26 cellular contexts compared by ENCODE assay signal in the genomic region with DNA sequence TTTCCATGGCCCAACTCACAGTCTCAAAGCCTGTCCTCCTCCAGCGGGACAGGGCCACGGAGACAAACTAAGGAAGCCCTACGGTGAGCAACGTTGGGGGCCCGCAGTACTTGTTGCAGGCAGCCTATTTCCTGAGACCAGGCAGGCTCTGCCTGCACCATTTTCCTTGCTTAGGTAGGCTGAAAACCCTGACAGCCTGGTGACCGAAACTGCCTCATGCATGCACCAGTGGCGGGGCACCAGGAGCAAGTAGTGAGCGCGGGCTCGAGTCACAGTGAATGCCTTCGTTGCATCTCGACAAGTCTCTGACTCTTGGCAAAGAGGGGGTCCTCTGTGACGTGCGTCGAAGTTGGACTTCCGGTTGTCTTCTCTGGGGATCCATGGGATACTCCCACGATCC. TPM values are rescaled to one million over a fixed set of nuclear protein-coding genes. Genes with fewer than 3 reads are reported as not detected.
DNase-seq lines count a peak whose midpoint lies in the region; ATAC-seq, FAIRE-seq and TF ChIP-seq lines count a peak whose summit lies in the region.
"Had no signal": no experiment of that assay in that cellular context is flagged by ENCODE, and none has a peak within 500 bp of the region (broad histone marks: within the 10 kb centered on the region; RNA-seq: fewer than 3 reads in every experiment).

No MANE protein-coding gene starts in this region.

- 73% methylated on average over 17 of the region's 17 CpGs for WGBS in SK-N-SH (ENCODE audit: low lambda C conversion rate)
- WGBS in testis, 2 donors, result 61 to 82% methylated on average over 17 of the region's 17 CpGs

- intact Hi-C loops in colonic mucosa (cut with DNase I), result no loop called here
- intact Hi-C loops in testis (cut with DNase I; ENCODE audit: low total_unique reads), result no loop called here
- intact Hi-C loops in kidney (cut with DNase I), result no loop called here

- no peaks in the 10 kb centered on the region for H3K9me2 ChIP-seq in SK-N-SH

- H3F3A ChIP-seq in SK-N-SH (replicated peaks; ENCODE audit: insufficient read depth), result no peaks in the 10 kb centered on the region

- H3K27me3 Mint-ChIP-seq in osteocyte (ENCODE audit: unreplicated experiment), result no peaks in the 10 kb centered on the region

- no peak overlapping the region for H3K4me2 ChIP-seq in SK-N-SH

- H3K9me3 ChIP-seq in SK-N-SH (no peaks in the 10 kb centered on the region), colonic mucosa (no peaks in the 10 kb centered on the region), testis (no peaks in the 10 kb centered on the region), kidney (ENCODE audit: control insufficient read depth in 1 of 2, low read length in 2 of 2) (peaks cover 0 to 4% of the 10 kb centered on the region in 2 donors)

- no peaks in the 10 kb centered on the region for H4K20me1 ChIP-seq in SK-N-SH (ENCODE audit: insufficient read depth)

- H3K27ac ChIP-seq in SK-N-SH (ENCODE audit: low read depth in 2 of 2, low read length in 1 of 2), result no peak overlapping the region
- no peak overlapping the region for H3K27ac ChIP-seq in colonic mucosa
- no peak overlapping the region for H3K27ac ChIP-seq in testis
- H3K27ac ChIP-seq in kidney (ENCODE audit: low read depth in 2 of 2, low read length in 2 of 2), result no peak overlapping the region
- H3K27ac ChIP-seq: 22Rv1, parathyroid adenoma, RWPE1, tibial nerve had no signal

- no peak overlapping the region for H3K27ac Mint-ChIP-seq in osteocyte (ENCODE audit: unreplicated experiment)
- H3K27ac Mint-ChIP-seq: activated naive CD8-positive, alpha-beta T cell treated with anti-CD3 and anti-CD28 coated beads, Interleukin-2, amount 10 ng/mL, durations not matched to agents 7 days and 5 days; dendritic cell treated with granulocyte-macrophage colony-stimulating factor and Interleukin-4, amounts not matched to agents 40 ng/mL and 50 ng/mL, for 4 days had no signal

- peaks cover 0 to 6% of the 10 kb centered on the region in 2 experiments; a peak in 1 of 4 replicates for H3K4me1 ChIP-seq in SK-N-SH (ENCODE audit: control insufficient read depth in 1 of 2, insufficient read depth in 2 of 2, low read depth in 1 of 2, low read length in 1 of 2)
- H3K4me1 ChIP-seq in colonic mucosa, result no peaks in the 10 kb centered on the region
- H3K4me1 ChIP-seq in testis, result peaks cover 3% of the 10 kb centered on the region
- H3K4me1 ChIP-seq in kidney (ENCODE audit: control insufficient read depth in 1 of 2, insufficient read depth in 1 of 2, low read depth in 1 of 2, low read length in 2 of 2), result no peaks in the 10 kb centered on the region
- H3K4me1 ChIP-seq: parathyroid adenoma had no signal

- TF ChIP-seq CTCF in SK-N-SH (IDR thresholded peaks at IDR 0.05) (no peak), colonic mucosa (IDR thresholded peaks at IDR 0.05) (no peak), osteocyte (IDR thresholded peaks at IDR 0.05) (no peak), testis (IDR thresholded peaks at IDR 0.05) (no peak), kidney (IDR thresholded peaks at IDR 0.05; ENCODE audit: borderline replicate concordance, extremely low read depth, insufficient read depth) (no peak)

- CTCF ChIA-PET in SK-N-SH (lab: Yijun Ruan, JAX), result interaction anchor here (0.6 kb wide), 1 partner anchor 93 kb away, joined by 3 read pairs; no protein-coding TSS in a partner anchor

- H3K4me1 Mint-ChIP-seq in osteocyte (ENCODE audit: unreplicated experiment), result no peaks in the 10 kb centered on the region

- H3K9ac ChIP-seq in SK-N-SH (no peak overlapping the region), colonic mucosa (ENCODE audit: low read depth in 2 of 2, low read length in 2 of 2) (no peak overlapping the region), kidney (ENCODE audit: low read length in 2 of 2) (no peak overlapping the region)
- H3K9ac ChIP-seq: parathyroid adenoma had no signal

- DNase-seq in SK-N-SH, result peak; percentile 11
- DNase-seq in Daoy (ENCODE audit: low read depth), result peak; percentile 2
- peak; percentile 10 for DNase-seq in colonic mucosa
- DNase-seq in osteocyte (ENCODE audit: extremely low spot score, unreplicated experiment), result peak; percentile 73
- DNase-seq in testis, result no peak
- no peak for DNase-seq in kidney
- DNase-seq: activated CD4-positive, alpha-beta T cell treated with anti-CD3 and anti-CD28 coated beads, Interleukin-2, amount 50 U/mL, for 48 hours; activated naive CD8-positive, alpha-beta T cell treated with anti-CD3 and anti-CD28 coated beads, Interleukin-2, amount 10 ng/mL, durations not matched to agents 7 days and 5 days; C1 segment of cervical spinal cord; caudate nucleus; COR-L47; foreskin melanocyte; NCI-H1436; NCI-H2081; NCI-H526; right cardiac atrium; T-helper 1 cell had no signal

- H3K79me2 ChIP-seq in SK-N-SH (ENCODE audit: insufficient read depth), result no peaks in the 10 kb centered on the region
- H3K79me2 ChIP-seq: parathyroid adenoma had no signal

- POLR2A ChIA-PET in SK-N-SH (lab: Yijun Ruan, JAX), result no interaction called here

- H3K4me3 ChIP-seq in SK-N-SH (ENCODE audit: low read depth in 2 of 2, low read length in 1 of 2) (no peak overlapping the region), colonic mucosa (no peak overlapping the region), testis (no peak overlapping the region), kidney (ENCODE audit: low read length in 2 of 2) (no peak overlapping the region)
- H3K4me3 ChIP-seq: tibial nerve had no signal

- H3K36me3 ChIP-seq in SK-N-SH (replicated peaks in 1 of 2; ENCODE audit: control insufficient read depth in 1 of 2, insufficient read depth in 2 of 2, low read length in 1 of 2) (no peaks in the 10 kb centered on the region), colonic mucosa (no peaks in the 10 kb centered on the region), testis (ENCODE audit: low read depth, missing control alignments) (no peaks in the 10 kb centered on the region), kidney (ENCODE audit: control insufficient read depth in 1 of 2, insufficient read depth in 2 of 2, low read length in 2 of 2) (no peaks in the 10 kb centered on the region)
- H3K36me3 ChIP-seq: tibial nerve had no signal

- H3K27me3 ChIP-seq in SK-N-SH (ENCODE audit: insufficient read depth), result peaks cover 9% of the 10 kb centered on the region; the same call in 1 of the 2 replicates
- no peaks in the 10 kb centered on the region for H3K27me3 ChIP-seq in colonic mucosa
- H3K27me3 ChIP-seq in testis, result no peaks in the 10 kb centered on the region

- no peak overlapping the region for H2AFZ ChIP-seq in SK-N-SH (ENCODE audit: low read depth)
- H2AFZ ChIP-seq: parathyroid adenoma had no signal

- TF ChIP-seq EP300 in SK-N-SH (IDR thresholded peaks at IDR 0.05; ENCODE audit: borderline replicate concordance in 1 of 2, low read depth in 1 of 2, low read length in 1 of 2), result no peak

- no peak for FAIRE-seq in kidney (lab: Jason Lieb, UNC)
- FAIRE-seq: G401.6, HepG2 had no signal

- H3K9me3 Mint-ChIP-seq in osteocyte (ENCODE audit: unreplicated experiment), result peaks cover 12% of the 10 kb centered on the region

- H3K4me3 Mint-ChIP-seq in osteocyte (ENCODE audit: unreplicated experiment), result no peak overlapping the region
- H3K4me3 Mint-ChIP-seq: activated naive CD8-positive, alpha-beta T cell treated with anti-CD3 and anti-CD28 coated beads, Interleukin-2, amount 10 ng/mL, durations not matched to agents 7 days and 5 days; dendritic cell treated with granulocyte-macrophage colony-stimulating factor and Interleukin-4, amounts not matched to agents 40 ng/mL and 50 ng/mL, for 4 days had no signal

- TF ChIP-seq POLR2A in testis (IDR thresholded peaks at IDR 0.05), result no peak

- no peak for TF ChIP-seq RAD21 in SK-N-SH (IDR thresholded peaks at IDR 0.05; ENCODE audit: low read length)

- ATAC-seq in SK-N-SH treated with all-trans-retinoic acid at 6 μM for 48 hours (no peak), HG03460 (IDR thresholded peaks at IDR 0.05; ENCODE audit: unreplicated experiment) (no peak)
- ATAC-seq: HepG2, right cardiac atrium had no signal

- no peaks in the 10 kb centered on the region for H3K36me3 Mint-ChIP-seq in osteocyte (ENCODE audit: unreplicated experiment)

TF ChIP-seq in SK-N-SH, 30 proteins besides CTCF, POLR2A, EP300 and RAD21:
- TF ChIP-seq GABPA (IDR thresholded peaks at IDR 0.05; ENCODE audit: low read depth) (no peak), SMC3 (IDR thresholded peaks at IDR 0.05; ENCODE audit: low read depth, low read length) (no peak), EZH2phosphoT487 (IDR thresholded peaks at IDR 0.05; ENCODE audit: borderline replicate concordance, low read depth) (no peak), RCOR1 (IDR thresholded peaks at IDR 0.05; ENCODE audit: low read length) (no peak), SIN3A (IDR thresholded peaks at IDR 0.05; ENCODE audit: borderline replicate concordance, low read depth, low read length) (no peak)

TF ChIP-seq in SK-N-SH treated with all-trans-retinoic acid at 6 μM for 48 hours, 23 proteins besides CTCF, POLR2A, EP300 and RAD21 (continues in another document):
- TF ChIP-seq CSDC2 (CRISPR knock-in tag; IDR thresholded peaks at IDR 0.05) (no peak), ISL1 (CRISPR knock-in tag; IDR thresholded peaks at IDR 0.05) (no peak), SNAI2 (CRISPR knock-in tag; IDR thresholded peaks at IDR 0.05) (no peak), ZNF70 (CRISPR knock-in tag; IDR thresholded peaks at IDR 0.05) (no peak), ZFP30 (CRISPR knock-in tag; IDR thresholded peaks at IDR 0.05) (no peak), GLIS3 (CRISPR knock-in tag; IDR thresholded peaks at IDR 0.05) (no peak), RARB (CRISPR knock-in tag; IDR thresholded peaks at IDR 0.05) (no peak), ZFP3 (CRISPR knock-in tag; IDR thresholded peaks at IDR 0.05) (no peak), PPARA (CRISPR knock-in tag; IDR thresholded peaks at IDR 0.05; ENCODE audit: borderline replicate concordance) (no peak), ESRRG (CRISPR knock-in tag; IDR thresholded peaks at IDR 0.05) (no peak)

RNA-seq across cellular contexts. Expression of a gene that starts 23.3 kb away (rescaled TPM):
- 2.3 and 3.0 TPM in 2 replicates for polyA plus RNA-seq in SK-N-SH (2012; rRNA removed)
- 2.8 and 3.1 TPM in 2 replicates for polyA plus RNA-seq in SK-N-SH (2012; cell fraction: cytosol; rRNA removed)
- polyA plus RNA-seq in SK-N-SH (2012; cell fraction: nucleus; rRNA removed), result 1.1 and 2.0 TPM in 2 replicates
- 10.4 and 15.7 TPM in 2 replicates for total RNA-seq in Daoy (2014; rRNA removed; shearing (Covaris generic))
- total RNA-seq in colonic mucosa, result 1 to 10 TPM; 5.0 to 7.1 TPM
- total RNA-seq in osteocyte, result 1.8 and 2.8 TPM in 2 replicates
- total RNA-seq in testis, result 10 to 100 TPM; 13.6 to 36.0 TPM
- 10.6 TPM for polyA plus RNA-seq in testis (ENCODE audit: insufficient read depth, low read depth, low replicate concordance)
- total RNA-seq in kidney, result 5.4 TPM
- 1.7 TPM for polyA plus RNA-seq in kidney (ENCODE audit: insufficient read depth, low read depth, low replicate concordance)

Comparison
In these comparisons a context has a peak if more than half of its experiments do, and no peak if none do; other contexts are left out.
1. DNase-seq: peak in SK-N-SH (single experiment), Daoy (single experiment), colonic mucosa (single experiment) and osteocyte (single experiment); none in testis (single experiment) and kidney (single experiment).